In the genomic region with DNA sequence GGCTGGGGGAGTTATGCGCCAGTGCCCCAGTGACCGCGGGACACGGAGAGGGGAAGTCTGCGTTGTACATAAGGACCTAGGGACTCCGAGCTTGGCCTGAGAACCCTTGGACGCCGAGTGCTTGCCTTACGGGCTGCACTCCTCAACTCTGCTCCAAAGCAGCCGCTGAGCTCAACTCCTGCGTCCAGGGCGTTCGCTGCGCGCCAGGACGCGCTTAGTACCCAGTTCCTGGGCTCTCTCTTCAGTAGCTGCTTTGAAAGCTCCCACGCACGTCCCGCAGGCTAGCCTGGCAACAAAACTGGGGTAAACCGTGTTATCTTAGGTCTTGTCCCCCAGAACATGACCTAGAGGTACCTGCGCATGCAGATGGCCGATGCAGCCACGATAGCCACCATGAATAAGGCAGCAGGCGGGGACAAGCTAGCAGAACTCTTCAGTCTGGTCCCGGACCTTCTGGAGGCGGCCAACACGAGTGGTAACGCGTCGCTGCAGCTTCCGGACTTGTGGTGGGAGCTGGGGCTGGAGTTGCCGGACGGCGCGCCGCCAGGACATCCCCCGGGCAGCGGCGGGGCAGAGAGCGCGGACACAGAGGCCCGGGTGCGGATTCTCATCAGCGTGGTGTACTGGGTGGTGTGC, we compare ENCODE assay signal across 9 cellular contexts. TPM values are rescaled to one million over a fixed set of nuclear protein-coding genes. Genes with fewer than 3 reads are reported as not detected.
DNase-seq lines count a peak whose midpoint lies in the region; ATAC-seq and TF ChIP-seq lines count a peak whose summit lies in the region.
"Had no signal": no experiment of that assay in that cellular context is flagged by ENCODE, and none has a peak within 500 bp of the region (broad histone marks: within the 10 kb centered on the region; RNA-seq: fewer than 3 reads in every experiment).

A gene with protein sequence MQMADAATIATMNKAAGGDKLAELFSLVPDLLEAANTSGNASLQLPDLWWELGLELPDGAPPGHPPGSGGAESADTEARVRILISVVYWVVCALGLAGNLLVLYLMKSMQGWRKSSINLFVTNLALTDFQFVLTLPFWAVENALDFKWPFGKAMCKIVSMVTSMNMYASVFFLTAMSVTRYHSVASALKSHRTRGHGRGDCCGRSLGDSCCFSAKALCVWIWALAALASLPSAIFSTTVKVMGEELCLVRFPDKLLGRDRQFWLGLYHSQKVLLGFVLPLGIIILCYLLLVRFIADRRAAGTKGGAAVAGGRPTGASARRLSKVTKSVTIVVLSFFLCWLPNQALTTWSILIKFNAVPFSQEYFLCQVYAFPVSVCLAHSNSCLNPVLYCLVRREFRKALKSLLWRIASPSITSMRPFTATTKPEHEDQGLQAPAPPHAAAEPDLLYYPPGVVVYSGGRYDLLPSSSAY (plus strand): TSS at position 6 of the 636 bp plus-strand sequence. CDS start 355 bp downstream, at position 361.

- H3K27me3 ChIP-seq in thoracic aorta (replicated peaks; ENCODE audit: insufficient read depth): peaks cover 16% of the 10 kb centered on the region

- DNase-seq in NCI-H748 (lab: John Stamatoyannopoulos, UW; ENCODE audit: unreplicated experiment) (peak; percentile 79), NCI-H748 treated with DMSO at 0.1 percent for 48 hours (lab: John Stamatoyannopoulos, UW) (no peak), choroid plexus epithelial cell (ENCODE audit: low read depth) (peak; percentile 65), kidney tubule cell (ENCODE audit: low spot score) (peak; percentile 23), thoracic aorta (ENCODE audit: low spot score) (no peak)

- H3K4me3 ChIP-seq in choroid plexus epithelial cell (ENCODE audit: low read depth, low read length): peak within 1 kb of the TSS; percentile 64
- H3K4me3 ChIP-seq in thoracic aorta: peak within 1 kb of the TSS; percentile 66

- no peak for TF ChIP-seq CTCF in choroid plexus epithelial cell (conservative IDR thresholded peaks at IDR 0.05; ENCODE audit: low read depth, low read length)
- TF ChIP-seq CTCF in thoracic aorta (IDR thresholded peaks at IDR 0.05): no peak

- peaks cover 10 to 25% of the 10 kb centered on the region in 2 donors for H3K4me1 ChIP-seq in thoracic aorta (ENCODE audit: control insufficient read depth in 1 of 2, low read depth in 2 of 2)

- H3K36me3 ChIP-seq in thoracic aorta: no peaks in the 10 kb centered on the region

- no peak for ATAC-seq in thoracic aorta (ENCODE audit: insufficient number of reproducible peaks, low FRiP score, low read depth)
- no peak for ATAC-seq in GM21576 (IDR thresholded peaks at IDR 0.05; ENCODE audit: unreplicated experiment)
- no peak for ATAC-seq in HG02885 (IDR thresholded peaks at IDR 0.05; ENCODE audit: poor library complexity, unreplicated experiment)
- ATAC-seq in HG02852 (IDR thresholded peaks at IDR 0.05; ENCODE audit: unreplicated experiment): no peak

- H3K27ac ChIP-seq in thoracic aorta: no peak within 1 kb of the TSS

- no peaks in the 10 kb centered on the region for H3K9me3 ChIP-seq in thoracic aorta

RNA-seq across cellular contexts. Expression of the gene that starts here (rescaled TPM):
- total RNA-seq in thoracic aorta: not detected
- total RNA-seq: omental fat pad had no signal

Comparison
In these comparisons a context has a peak if more than half of its experiments do, and no peak if none do; other contexts are left out.
1. DNase-seq: peak in NCI-H748 (single experiment), choroid plexus epithelial cell (single experiment) and kidney tubule cell (single experiment); none in NCI-H748 treated with DMSO at 0.1 percent for 48 hours (single experiment) and thoracic aorta (single experiment).